ENCODE assay signal across 18 cellular contexts in the genomic region with DNA sequence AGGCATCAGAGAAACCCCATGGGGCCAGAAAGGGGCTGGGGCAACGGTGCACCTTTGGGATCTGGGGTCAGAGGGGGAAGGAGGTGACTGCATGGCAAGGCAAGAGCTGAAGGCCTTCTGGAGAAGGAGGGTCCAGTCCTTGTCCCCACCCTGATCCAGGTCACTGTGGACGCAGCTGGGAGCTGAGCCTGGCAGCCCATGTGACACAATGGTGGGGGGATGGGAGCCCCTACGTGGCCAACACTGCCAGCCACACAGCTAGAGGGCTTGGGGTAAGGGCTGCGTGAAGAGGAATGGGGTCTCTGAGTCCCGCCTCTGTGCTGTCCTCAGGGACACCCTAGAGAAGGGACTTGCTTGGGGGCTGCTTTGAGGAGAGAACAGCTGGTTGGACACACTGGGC. TPM values are rescaled to one million over a fixed set of nuclear protein-coding genes. Genes with fewer than 3 reads are reported as not detected.
"Had no signal": no experiment of that assay in that cellular context is flagged by ENCODE, and none has a peak within 500 bp of the region (broad histone marks: within the 10 kb centered on the region; RNA-seq: fewer than 3 reads in every experiment).

No MANE protein-coding gene starts in this region.

RNA-seq across cellular contexts. Expression of gene SPDYE2, which starts 30.7 kb away (rescaled TPM):
- total RNA-seq: activated naive CD4-positive, alpha-beta T cell treated with anti-CD3 and anti-CD28 coated beads for 36 hours; activated naive CD4-positive, alpha-beta T cell treated with anti-CD3 and anti-CD28 coated beads, Interleukin-2, amount 50 U/mL, for 72 hours; activated naive CD8-positive, alpha-beta T cell treated with anti-CD3 and anti-CD28 coated beads for 36 hours; activated T-cell treated with anti-CD3 and anti-CD28 coated beads, Interleukin-2, amount 50 U/mL, for 4 hours; activated T-cell treated with anti-CD3 and anti-CD28 coated beads, Interleukin-2, amount 50 U/mL, for 72 hours; activated T-helper 1 cell treated with anti-CD3 and anti-CD28 coated beads, Interleukin-12 subunit alpha, Interleukin-12 subunit beta, Interleukin-2, Interleukin-4 antibody, amounts not matched to agents 30 ng/mL and 10 ng/mL and 1 ng/mL, durations not matched to agents 14 hours and 24 hours and 36 hours; activated T-helper 17 cell treated with anti-CD3 and anti-CD28 coated beads, Interleukin-2, amount 50 U/mL, for 72 hours; activated T-helper 2 cell treated with anti-CD3 and anti-CD28 coated beads, Interferon-gamma antibody, Interleukin-2, Interleukin-4, amounts not matched to agents 10 μg/mL and 5 μg/mL and 100 μg/mL, durations not matched to agents 14 hours and 24 hours and 36 hours; aorta; ascending aorta; astrocyte; body of pancreas; breast epithelium; bronchial epithelial cell; cardiac muscle cell; cardiac septum; cerebellum; chondrocyte had no signal
- polyA plus RNA-seq: aorta had no signal
